In the genomic region with DNA sequence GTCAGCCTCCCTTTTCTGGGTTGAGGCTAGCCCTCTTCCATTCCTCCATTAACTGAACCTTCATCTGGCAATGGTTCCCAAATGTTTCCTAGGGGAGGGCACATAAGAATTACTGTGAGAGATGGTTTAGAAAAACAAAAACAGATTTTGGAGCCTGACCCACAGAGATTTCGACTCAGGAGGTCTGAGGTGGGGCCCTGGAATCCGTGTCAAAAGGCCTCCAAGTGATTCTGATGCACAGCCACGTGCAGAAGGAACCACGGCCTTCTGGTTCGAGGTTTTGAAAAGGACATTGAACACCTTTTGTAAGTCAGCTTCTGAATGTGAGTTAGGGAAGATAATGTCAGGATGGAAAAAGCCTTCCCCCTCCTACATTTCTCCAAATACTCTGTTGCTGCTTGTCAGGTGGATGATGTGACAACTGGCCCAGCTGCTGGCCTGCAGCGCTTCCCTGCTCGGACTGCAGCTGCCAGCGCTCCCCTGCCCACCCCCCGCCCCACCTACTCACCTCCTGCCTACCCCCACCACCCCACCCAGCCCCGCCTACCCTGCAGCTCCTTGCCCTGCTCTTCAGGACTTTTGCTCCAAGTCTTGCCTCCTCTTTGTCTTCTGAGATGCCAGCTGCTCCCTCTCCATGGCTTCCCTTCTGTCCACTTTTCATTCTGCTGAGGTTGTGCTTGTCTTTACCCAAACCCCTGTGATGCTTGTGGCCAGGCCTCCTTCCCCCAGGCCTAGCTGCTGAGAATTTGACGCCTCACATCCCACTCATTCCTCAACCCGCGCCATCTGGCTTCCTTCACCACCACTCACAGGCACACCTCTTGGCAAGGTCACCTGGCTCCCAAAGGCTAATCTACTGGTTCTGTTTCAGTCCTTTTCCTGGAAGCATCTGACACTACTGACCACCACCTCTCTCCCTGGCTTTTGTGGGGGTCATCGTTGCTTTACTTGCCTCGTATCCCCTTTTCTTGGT, we compare ENCODE assay signal across 16 cellular contexts. TPM values are rescaled to one million over a fixed set of nuclear protein-coding genes. Genes with fewer than 3 reads are reported as not detected.
DNase-seq lines count a peak whose midpoint lies in the region; ATAC-seq, FAIRE-seq and TF ChIP-seq lines count a peak whose summit lies in the region.
"Had no signal": no experiment of that assay in that cellular context is flagged by ENCODE, and none has a peak within 500 bp of the region (broad histone marks: within the 10 kb centered on the region; RNA-seq: fewer than 3 reads in every experiment).

No MANE protein-coding gene starts in this region.

- CTCF ChIA-PET in activated CD4-positive, alpha-beta T cell treated with anti-CD3 and anti-CD28 coated beads for 36 hours (lab: Charles Lee), result interaction anchor here (1.0 to 6.0 kb wide), 2 partner anchors 8 to 29 kb away, joined by 3 to 43 read pairs; no protein-coding TSS in a partner anchor

- TF ChIP-seq CTCF in body of pancreas (IDR thresholded peaks at IDR 0.05) (peak in 1 of 7 experiments; percentile 22), upper lobe of left lung (IDR thresholded peaks at IDR 0.05) (no peak)

- H3K27ac ChIP-seq in body of pancreas (peak overlapping the region in 2 of 4 donors; percentile 7 to 34), mesendoderm (ENCODE audit: low read depth, low read length) (no peak overlapping the region), upper lobe of left lung (peak overlapping the region in 3 of 4 donors; percentile 43 to 92 (median 48))
- H3K27ac ChIP-seq: KMS-11 had no signal

- H3K18ac ChIP-seq in mesendoderm (ENCODE audit: low read length), result no peak overlapping the region

- no peaks in the 10 kb centered on the region for H3K9me3 Mint-ChIP-seq in activated CD4-positive, alpha-beta T cell treated with anti-CD3 and anti-CD28 coated beads for 36 hours (ENCODE audit: low read depth)
- H3K9me3 Mint-ChIP-seq: activated CD4-positive, alpha-beta memory T cell treated with anti-CD3 and anti-CD28 coated beads, Interleukin-2, amount 10 ng/mL, durations not matched to agents 7 days and 5 days had no signal

- intact Hi-C loops in activated CD4-positive, alpha-beta T cell treated with anti-CD3 and anti-CD28 coated beads for 36 hours (cut with DNase I, micrococcal nuclease), result no loop called here
- intact Hi-C loops in body of pancreas (cut with DNase I), result no loop called here

- H3K4ac ChIP-seq in mesendoderm (ENCODE audit: low read depth, low read length), result no peak overlapping the region

- peaks cover 11% of the 10 kb centered on the region for H3K79me1 ChIP-seq in mesendoderm (ENCODE audit: low read length)

- H3K36me3 ChIP-seq in body of pancreas (replicated peaks in 1 of 2; ENCODE audit: insufficient read depth in 1 of 2, low read depth in 2 of 2) (no peaks in the 10 kb centered on the region), mesendoderm (ENCODE audit: control insufficient read depth, insufficient read depth, low read length) (no peaks in the 10 kb centered on the region), upper lobe of left lung (no peaks in the 10 kb centered on the region)
- H3K36me3 ChIP-seq: thyroid gland had no signal

- H3K4me3 Mint-ChIP-seq in activated CD4-positive, alpha-beta T cell treated with anti-CD3 and anti-CD28 coated beads for 36 hours, result no peak overlapping the region
- H3K4me3 Mint-ChIP-seq: activated CD4-positive, alpha-beta memory T cell treated with anti-CD3 and anti-CD28 coated beads, Interleukin-2, amount 10 ng/mL, durations not matched to agents 7 days and 5 days had no signal

- H3K9ac ChIP-seq in mesendoderm (ENCODE audit: low read length), result no peak overlapping the region
- H3K9ac ChIP-seq: KMS-11 had no signal

- no peak overlapping the region for H3K4me2 ChIP-seq in mesendoderm (ENCODE audit: low read length)
- H3K4me2 ChIP-seq: KMS-11 had no signal

- H3K56ac ChIP-seq in mesendoderm (ENCODE audit: low read length), result peak overlapping the region; percentile 30

- ATAC-seq in activated CD4-positive, alpha-beta T cell treated with anti-CD3 and anti-CD28 coated beads for 36 hours, result no peak
- peak; percentile 33 for ATAC-seq in body of pancreas
- no peak for ATAC-seq in upper lobe of left lung (ENCODE audit: low FRiP score in 2 of 2)
- ATAC-seq: esophagus mucosa had no signal

- H3K4me1 Mint-ChIP-seq in activated CD4-positive, alpha-beta T cell treated with anti-CD3 and anti-CD28 coated beads for 36 hours, result peaks cover 62% of the 10 kb centered on the region

- H3K27me3 ChIP-seq in body of pancreas (no peaks in the 10 kb centered on the region), mesendoderm (ENCODE audit: insufficient read depth, low read length, poor library complexity) (no peaks in the 10 kb centered on the region), upper lobe of left lung (no peaks in the 10 kb centered on the region)
- H3K27me3 ChIP-seq: thyroid gland had no signal

- H3K4me3 ChIP-seq in body of pancreas (no peak overlapping the region), mesendoderm (ENCODE audit: low read length) (no peak overlapping the region), upper lobe of left lung (no peak overlapping the region)
- H3K4me3 ChIP-seq: thyroid gland had no signal

- H3K23ac ChIP-seq in mesendoderm (ENCODE audit: low read length), result no peak overlapping the region

- no peak overlapping the region for H2AK5ac ChIP-seq in mesendoderm (ENCODE audit: low read length)

- H4K8ac ChIP-seq in mesendoderm (ENCODE audit: low read depth, low read length), result no peak overlapping the region

- no peak overlapping the region for H2BK5ac ChIP-seq in mesendoderm (ENCODE audit: low read length)

- TF ChIP-seq POLR2A in body of pancreas (IDR thresholded peaks at IDR 0.05) (no peak), upper lobe of left lung (IDR thresholded peaks at IDR 0.05) (no peak), GM12892 (IDR thresholded peaks at IDR 0.05; ENCODE audit: low read depth, low read length) (no peak)

- no peaks in the 10 kb centered on the region for H3K9me3 ChIP-seq in body of pancreas
- no peaks in the 10 kb centered on the region for H3K9me3 ChIP-seq in upper lobe of left lung
- H3K9me3 ChIP-seq: thyroid gland had no signal

- no peak overlapping the region for H2BK15ac ChIP-seq in mesendoderm (replicated peaks; ENCODE audit: low read depth)

- no peak overlapping the region for H2BK120ac ChIP-seq in mesendoderm (ENCODE audit: low read depth, low read length)

- peak overlapping the region; percentile 1 for H3K27ac Mint-ChIP-seq in activated CD4-positive, alpha-beta T cell treated with anti-CD3 and anti-CD28 coated beads for 36 hours
- H3K27ac Mint-ChIP-seq: activated CD4-positive, alpha-beta memory T cell treated with anti-CD3 and anti-CD28 coated beads, Interleukin-2, amount 10 ng/mL, durations not matched to agents 7 days and 5 days had no signal

- peak; percentile 23 for DNase-seq in activated CD4-positive, alpha-beta T cell treated with anti-CD3 and anti-CD28 coated beads for 36 hours
- DNase-seq in activated CD4-positive, alpha-beta T cell treated with anti-CD3 and anti-CD28 coated beads, Interleukin-2, amount 50 U/mL, for 48 hours, result no peak
- peak; percentile 55 to 70 (median 64) for DNase-seq in body of pancreas
- DNase-seq in mesendoderm, result peak; percentile 78
- peak in 1 of 2 donors; percentile 30 for DNase-seq in upper lobe of left lung
- no peak for DNase-seq in GM12892 (ENCODE audit: insufficient read length)
- DNase-seq in Kasumi-1 (lab: John Stamatoyannopoulos, UW), result no peak
- no peak for DNase-seq in occipital lobe (lab: John Stamatoyannopoulos, UW)
- DNase-seq: activated CD4-positive, alpha-beta memory T cell treated with anti-CD3 and anti-CD28 coated beads, Interleukin-2, amount 10 ng/mL, durations not matched to agents 7 days and 5 days; anterior cingulate cortex; NCI-H526 treated with DMSO at 0.1 percent for 48 hours; stimulated activated CD4-positive, alpha-beta T cell treated with anti-CD3 and anti-CD28 coated beads, Interleukin-4, amount 100 ng/mL, for 4 hours; thyroid gland had no signal

- no peaks in the 10 kb centered on the region for H3K27me3 Mint-ChIP-seq in activated CD4-positive, alpha-beta T cell treated with anti-CD3 and anti-CD28 coated beads for 36 hours
- H3K27me3 Mint-ChIP-seq: activated CD4-positive, alpha-beta memory T cell treated with anti-CD3 and anti-CD28 coated beads, Interleukin-2, amount 10 ng/mL, durations not matched to agents 7 days and 5 days had no signal

- no peak for TF ChIP-seq EP300 in upper lobe of left lung (IDR thresholded peaks at IDR 0.05)

- WGBS in body of pancreas, 2 donors, result 72 to 77% methylated on average over 15 of the region's 15 CpGs
- WGBS in mesendoderm (ENCODE audit: extremely low coverage, insufficient coverage, low lambda C conversion rate), result no CpG with 5 or more reads among the region's 15 CpGs
- 82 to 90% methylated on average over 13 to 14 of the region's 15 CpGs for WGBS in upper lobe of left lung, 2 donors

- peaks cover 60% of the 10 kb centered on the region for H3K4me1 ChIP-seq in body of pancreas
- H3K4me1 ChIP-seq in mesendoderm (ENCODE audit: control insufficient read depth, low read depth, low read length), result peaks cover 13% of the 10 kb centered on the region
- peaks cover 25 to 62% (median 49%) of the 10 kb centered on the region in 4 donors for H3K4me1 ChIP-seq in upper lobe of left lung

- no peak for FAIRE-seq in GM12892 (lab: Jason Lieb, UNC)
- FAIRE-seq: A204.1 had no signal

- no peak overlapping the region for H4K5ac ChIP-seq in mesendoderm (ENCODE audit: low read length)

- peaks cover 35% of the 10 kb centered on the region for H3K36me3 Mint-ChIP-seq in activated CD4-positive, alpha-beta T cell treated with anti-CD3 and anti-CD28 coated beads for 36 hours (ENCODE audit: low read depth)

- POLR2A ChIA-PET in activated CD4-positive, alpha-beta T cell treated with anti-CD3 and anti-CD28 coated beads for 36 hours (lab: Charles Lee), result interaction anchor here (0.6 to 1.2 kb wide), 3 partner anchors 8 to 62 kb away, joined by 3 to 4 read pairs (median 3); no protein-coding TSS in a partner anchor

- H3K79me2 ChIP-seq in mesendoderm (ENCODE audit: control insufficient read depth, insufficient read depth, low read length), result peaks cover 39% of the 10 kb centered on the region

RNA-seq across cellular contexts. Expression of a gene that starts 6.6 kb away (rescaled TPM):
- 10 to 100 TPM; 34.7 to 35.7 TPM for total RNA-seq in activated CD4-positive, alpha-beta T cell treated with anti-CD3 and anti-CD28 coated beads for 36 hours
- 10 to 100 TPM; 13.8 to 16.9 TPM for total RNA-seq in body of pancreas
- 14.7 TPM for polyA plus RNA-seq in mesendoderm (2013, experiment 1 of 2)
- polyA plus RNA-seq in mesendoderm (2013, experiment 2 of 2), result 14.6 TPM
- total RNA-seq in upper lobe of left lung, result 10 to 100 TPM; 23.0 to 46.4 (median 31.5) TPM
- polyA plus RNA-seq in GM12892 (2012; ENCODE audit: missing spikeins), result 19.9 TPM
- 2.2 TPM for total RNA-seq in occipital lobe

RNA-seq across cellular contexts. Expression of a gene that starts 55.1 kb away (rescaled TPM):
- total RNA-seq in activated CD4-positive, alpha-beta T cell treated with anti-CD3 and anti-CD28 coated beads for 36 hours, result not detected
- total RNA-seq in body of pancreas (not detected), upper lobe of left lung (1 to 10 TPM in 2 of 6 donors, under 1 TPM in 2, not detected in 2; 0.13 to 5.2 (median 1.1) TPM), occipital lobe (not detected)
- not detected for polyA plus RNA-seq in mesendoderm (2013, experiment 1 of 2)
- polyA plus RNA-seq in mesendoderm (2013, experiment 2 of 2), result under 0.01 TPM
- polyA plus RNA-seq in GM12892 (2012; ENCODE audit: missing spikeins), result not detected
- total RNA-seq: activated CD4-positive, alpha-beta memory T cell treated with anti-CD3 and anti-CD28 coated beads, Interleukin-2, amount 10 ng/mL, durations not matched to agents 7 days and 5 days; thyroid gland had no signal

Comparison
In these comparisons a context has a peak if more than half of its experiments do, and no peak if none do; other contexts are left out.
1. DNase-seq: peak in activated CD4-positive, alpha-beta T cell treated with anti-CD3 and anti-CD28 coated beads for 36 hours (single experiment), body of pancreas (4 of 4) and mesendoderm (single experiment); none in activated CD4-positive, alpha-beta T cell treated with anti-CD3 and anti-CD28 coated beads, Interleukin-2, amount 50 U/mL, for 48 hours (0 of 2), GM12892 (single experiment), Kasumi-1 (0 of 2) and occipital lobe (single experiment).